In genomic region chr1:244236101-244236500, GRCh38 we compare ENCODE assay signal across 20 cellular contexts.
DNase-seq lines count a peak whose midpoint lies in the region; ATAC-seq and TF ChIP-seq lines count a peak whose summit lies in the region.
"Had no signal": no experiment of that assay in that cellular context is flagged by ENCODE, and none has a peak within 500 bp of the region (broad histone marks: within the 10 kb centered on the region; RNA-seq: fewer than 3 reads in every experiment).

No MANE protein-coding gene starts in this region.

- 63 to 68% methylated on average over 6 of the region's 6 CpGs for WGBS in aorta, 2 donors

- TF ChIP-seq CTCF in astrocyte of the spinal cord (IDR thresholded peaks at IDR 0.05; ENCODE audit: low read depth, low read length): no peak

- no peak overlapping the region for H3K27ac ChIP-seq in aorta (ENCODE audit: low read depth in 1 of 2, low read length in 2 of 2)
- H3K27ac ChIP-seq: A549, KMS-11 had no signal

- no peaks in the 10 kb centered on the region for H3K36me3 ChIP-seq in aorta (ENCODE audit: control insufficient read depth in 1 of 2, insufficient read depth in 2 of 2, low read length in 1 of 2)

- no peaks in the 10 kb centered on the region for H3K4me1 ChIP-seq in aorta (ENCODE audit: control insufficient read depth in 1 of 2, insufficient read depth in 2 of 2, low read length in 2 of 2)
- H3K4me1 ChIP-seq: A549 had no signal

- H3K27me3 ChIP-seq in aorta (ENCODE audit: control insufficient read depth in 1 of 2, insufficient read depth in 2 of 2, low read length in 1 of 2): no peaks in the 10 kb centered on the region

- intact Hi-C loops in aorta (cut with DNase I): no loop called here

- H3K9me3 ChIP-seq in aorta (ENCODE audit: control insufficient read depth, low read length): no peaks in the 10 kb centered on the region
- H3K9me3 ChIP-seq: A549 had no signal

- in situ Hi-C loops in astrocyte of the spinal cord (cut with HindIII; ENCODE audit: low sequenced_read_pairs): no loop called here

- H3K4me3 ChIP-seq in astrocyte of the spinal cord (ENCODE audit: low read depth, low read length) (no peak overlapping the region), skeletal muscle cell (ENCODE audit: low read depth, low read length) (no peak overlapping the region), aorta (ENCODE audit: low read length in 2 of 2) (no peak overlapping the region)
- H3K4me3 ChIP-seq: A549 had no signal

- DNase-seq in HT1080 (ENCODE audit: low read depth) (peak; percentile 24), astrocyte of the spinal cord (ENCODE audit: low read depth, low spot score) (peak; percentile 23), glomerular endothelial cell (ENCODE audit: extremely low read depth, low read depth, low spot score) (peak; percentile 33), skeletal muscle cell (ENCODE audit: low read depth) (peak; percentile 58), aorta (no peak), midbrain (lab: John Stamatoyannopoulos, UW) (no peak)
- DNase-seq: EL; H7; NCI-H1105; NCI-H2081; NCI-H2171; NCI-H345; NCI-H524; NCI-H774; NK-92 treated with Interleukin-12 subunit alpha and Interleukin-12 subunit beta, amount 100 ng/mL, for 24 hours had no signal

- ATAC-seq in aorta (ENCODE audit: low FRiP score) (no peak), HG02588 (IDR thresholded peaks at IDR 0.05; ENCODE audit: unreplicated experiment) (no peak)
- ATAC-seq: Panc1, SK-N-SH treated with all-trans-retinoic acid at 6 μM for 48 hours had no signal

Comparison
In these comparisons a context has a peak if more than half of its experiments do, and no peak if none do; other contexts are left out.
1. DNase-seq: peak in HT1080 (single experiment), astrocyte of the spinal cord (single experiment), glomerular endothelial cell (single experiment) and skeletal muscle cell (single experiment); none in aorta (0 of 2) and midbrain (single experiment).